Comparison of ENCODE assay signal across 1 cellular context in genomic region chr20:46584508-46584907, GRCh38.
TF ChIP-seq lines count a peak whose summit lies in the region.

No MANE protein-coding gene starts in this region.

TF ChIP-seq in WTC11, 78 proteins besides CTCF, POLR2A, EP300 and RAD21 (continued from another document):
- TF ChIP-seq, protein P1, sequence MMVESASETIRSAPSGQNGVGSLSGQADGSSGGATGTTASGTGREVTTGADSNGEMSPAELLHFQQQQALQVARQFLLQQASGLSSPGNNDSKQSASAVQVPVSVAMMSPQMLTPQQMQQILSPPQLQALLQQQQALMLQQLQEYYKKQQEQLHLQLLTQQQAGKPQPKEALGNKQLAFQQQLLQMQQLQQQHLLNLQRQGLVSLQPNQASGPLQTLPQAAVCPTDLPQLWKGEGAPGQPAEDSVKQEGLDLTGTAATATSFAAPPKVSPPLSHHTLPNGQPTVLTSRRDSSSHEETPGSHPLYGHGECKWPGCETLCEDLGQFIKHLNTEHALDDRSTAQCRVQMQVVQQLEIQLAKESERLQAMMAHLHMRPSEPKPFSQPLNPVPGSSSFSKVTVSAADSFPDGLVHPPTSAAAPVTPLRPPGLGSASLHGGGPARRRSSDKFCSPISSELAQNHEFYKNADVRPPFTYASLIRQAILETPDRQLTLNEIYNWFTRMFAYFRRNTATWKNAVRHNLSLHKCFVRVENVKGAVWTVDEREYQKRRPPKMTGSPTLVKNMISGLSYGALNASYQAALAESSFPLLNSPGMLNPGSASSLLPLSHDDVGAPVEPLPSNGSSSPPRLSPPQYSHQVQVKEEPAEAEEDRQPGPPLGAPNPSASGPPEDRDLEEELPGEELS (CRISPR knock-in tag; IDR thresholded peaks at IDR 0.05), result no peak
